In genomic region chr1:229344139-229344538, GRCh38 we compare ENCODE assay signal across 1 cellular context.
TF ChIP-seq lines count a peak whose summit lies in the region.

No MANE protein-coding gene starts in this region.

TF ChIP-seq in GM23338, 12 proteins besides CTCF, POLR2A, EP300 and RAD21 (continued from another document):
- TF ChIP-seq ZNF462 (CRISPR knock-in tag; IDR thresholded peaks at IDR 0.05) (no peak), STAT1 (IDR thresholded peaks at IDR 0.05; ENCODE audit: unreplicated experiment) (no peak)
